In the genomic region with DNA sequence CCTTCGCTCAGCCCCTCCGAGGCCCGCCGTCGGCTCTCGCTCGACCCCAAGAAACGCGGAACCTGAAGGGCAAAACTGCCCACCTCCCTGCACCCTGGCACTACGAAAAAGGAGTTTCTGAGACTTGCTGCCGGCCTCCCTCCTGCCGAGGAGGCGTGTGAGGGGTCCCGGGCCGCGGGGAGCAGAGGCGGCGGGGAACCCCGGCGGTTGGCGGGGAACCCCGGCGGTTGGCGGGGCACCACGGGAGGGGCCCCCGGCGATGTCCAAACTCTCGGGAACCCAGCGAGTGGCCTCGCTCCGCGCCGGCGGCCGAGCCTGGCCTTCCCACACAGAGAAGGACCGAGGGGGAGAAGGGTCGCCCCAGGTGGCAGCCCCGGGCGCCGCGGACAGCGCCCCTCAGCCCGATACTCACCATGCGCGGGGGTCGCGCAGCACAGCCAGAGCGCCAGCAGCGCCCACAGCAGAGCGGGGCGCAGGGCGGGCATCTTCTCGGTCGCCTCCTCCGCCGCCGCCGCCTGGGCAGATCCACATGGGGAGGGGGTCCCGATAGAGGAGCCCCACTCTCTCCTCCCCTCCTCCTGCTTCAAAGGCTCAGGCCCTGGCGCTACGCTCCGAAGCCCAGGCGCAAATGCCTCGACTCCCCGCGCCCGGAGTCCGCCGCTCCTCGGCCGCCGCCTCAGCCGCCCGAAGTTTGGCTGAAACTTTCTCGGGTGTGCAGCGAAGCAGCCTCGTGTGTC, we compare ENCODE assay signal across 8 cellular contexts.
DNase-seq lines count a peak whose midpoint lies in the region; TF ChIP-seq lines count a peak whose summit lies in the region.
"Not testable (repeated sequence)": the region's sequence is repeated elsewhere in the genome, so short reads cannot be mapped to it uniquely, and the experiment has no call there.

No MANE protein-coding gene starts in this region.

- H3F3A ChIP-seq in DOHH2 (ENCODE audit: control insufficient read depth, insufficient read depth); Loucy (ENCODE audit: low read depth): not testable (repeated sequence)

- not testable (repeated sequence) for TF ChIP-seq CTCF in DOHH2 (IDR thresholded peaks at IDR 0.05; ENCODE audit: low read depth, low read length, poor library complexity, severe bottlenecking); Loucy (conservative IDR thresholded peaks at IDR 0.05; ENCODE audit: low read length); WI38 (IDR thresholded peaks at IDR 0.05; ENCODE audit: low read depth, low read length); endodermal cell (conservative IDR thresholded peaks at IDR 0.05); kidney epithelial cell (IDR thresholded peaks at IDR 0.05; ENCODE audit: insufficient read depth, low read length, poor library complexity, severe bottlenecking); neutrophil (IDR thresholded peaks at IDR 0.05)

- not testable (repeated sequence) for H3K27me3 Mint-ChIP-seq in endodermal cell (ENCODE audit: insufficient read depth)

- H3K4me1 ChIP-seq in DOHH2 (ENCODE audit: control insufficient read depth, low read length); Loucy (ENCODE audit: insufficient read depth, low read length, poor library complexity, severe bottlenecking); endodermal cell (ENCODE audit: control insufficient read depth, insufficient read depth, low read length); neutrophil (ENCODE audit: control insufficient read depth in 1 of 2, insufficient read depth in 1 of 2, low read depth in 1 of 2, low read length in 1 of 2): not testable (repeated sequence)

- H3K27ac Mint-ChIP-seq in endodermal cell: not testable (repeated sequence)

- H3K9ac ChIP-seq in Loucy (ENCODE audit: low read depth, low read length, poor library complexity, severe bottlenecking); endodermal cell (ENCODE audit: extremely low read depth, low read length, poor library complexity, severe bottlenecking): not testable (repeated sequence)

- H3K36me3 Mint-ChIP-seq in endodermal cell (ENCODE audit: low read depth): not testable (repeated sequence)

- not testable (repeated sequence) for H3K9me3 Mint-ChIP-seq in endodermal cell

- H3K9me3 ChIP-seq in DOHH2 (ENCODE audit: control insufficient read depth, insufficient read depth, low read length); Loucy (ENCODE audit: insufficient read depth, low read depth, low read length); endodermal cell (ENCODE audit: control insufficient read depth, low read length); neutrophil: not testable (repeated sequence)

- H2AFZ ChIP-seq in Loucy (ENCODE audit: low read length): not testable (repeated sequence)

- peak overlapping the region; percentile 31; the same call in 1 of the 2 replicates for H3K4me2 ChIP-seq in DOHH2 (ENCODE audit: low read length)
- H3K4me2 ChIP-seq in Loucy (ENCODE audit: low read depth, low read length, poor library complexity, severe bottlenecking): not testable (repeated sequence)

- not testable (repeated sequence) for H3K9me2 ChIP-seq in DOHH2 (replicated peaks; ENCODE audit: control insufficient read depth, low read length); Loucy (replicated peaks; ENCODE audit: low read depth, low read length)

- H3K27me3 ChIP-seq in DOHH2 (ENCODE audit: control insufficient read depth, low read length); Loucy (ENCODE audit: insufficient read depth, low read length, poor library complexity, severe bottlenecking); endodermal cell (ENCODE audit: control insufficient read depth, insufficient read depth, low read length, poor library complexity, severe bottlenecking); kidney epithelial cell (ENCODE audit: control insufficient read depth, insufficient read depth, low read length); neutrophil: not testable (repeated sequence)

- H3K4me3 Mint-ChIP-seq in endodermal cell: peak overlapping the region; percentile 60

- not testable (repeated sequence) for H3K27ac ChIP-seq in DOHH2 (ENCODE audit: low read depth, low read length); endodermal cell (ENCODE audit: low read depth, low read length)
- peak overlapping the region; percentile 46 for H3K27ac ChIP-seq in neutrophil

- H3K4me1 Mint-ChIP-seq in endodermal cell: not testable (repeated sequence)

- WGBS in endodermal cell (ENCODE audit: insufficient coverage in 1 of 2, insufficient read length in 1 of 2), 2 experiments: no CpG with 5 or more reads among the region's 77 CpGs

- not testable (repeated sequence) for H3K36me3 ChIP-seq in DOHH2 (ENCODE audit: control insufficient read depth, low read length); Loucy (ENCODE audit: insufficient read depth, low read length); endodermal cell (ENCODE audit: control insufficient read depth, insufficient read depth, low read length); kidney epithelial cell (ENCODE audit: control insufficient read depth, insufficient read depth, low read length); neutrophil

- H3K4me3 ChIP-seq in DOHH2 (ENCODE audit: low read length) (peak overlapping the region; percentile 37; the same call in 1 of the 2 replicates), Loucy (ENCODE audit: low read length, poor library complexity, severe bottlenecking) (peak overlapping the region; percentile 65), WI38 (ENCODE audit: low read depth, low read length) (peak overlapping the region; percentile 46), kidney epithelial cell (ENCODE audit: low read depth, low read length) (peak overlapping the region; percentile 41), neutrophil (ENCODE audit: low read depth in 1 of 2, low read length in 1 of 2) (peak overlapping the region; percentile 43 to 56)
- not testable (repeated sequence) for H3K4me3 ChIP-seq in endodermal cell (ENCODE audit: low read length)

- DNase-seq in activated gamma-delta T cell treated with anti-CD3 and anti-CD28 coated beads, Interleukin-2, amount 50 U/mL, for 16 hours (ENCODE audit: low read depth): peak; percentile 4
- DNase-seq in endodermal cell (peak; percentile 76), stromal cell of bone marrow (ENCODE audit: low read depth) (peak; percentile 8)
- not testable (repeated sequence) for DNase-seq in kidney epithelial cell (ENCODE audit: low read depth)

- H4K20me1 ChIP-seq in DOHH2 (ENCODE audit: control insufficient read depth, insufficient read depth, low read depth, low read length); Loucy (ENCODE audit: insufficient read depth, low read length, poor library complexity, severe bottlenecking): not testable (repeated sequence)

- not testable (repeated sequence) for H3K79me2 ChIP-seq in DOHH2 (ENCODE audit: control insufficient read depth, low read length); Loucy (ENCODE audit: insufficient read depth, low read length)
